ENCODE assay signal across 8 cellular contexts in genomic region chr2:178482437-178482836, GRCh38. TPM values are rescaled to one million over a fixed set of nuclear protein-coding genes. Genes with fewer than 3 reads are reported as not detected.
DNase-seq lines count a peak whose midpoint lies in the region; ATAC-seq and TF ChIP-seq lines count a peak whose summit lies in the region.

No MANE protein-coding gene starts in this region.

- H3K4me1 ChIP-seq in KMS-11 (ENCODE audit: low read depth, poor library complexity, severe bottlenecking) = peaks cover 32% of the 10 kb centered on the region
- H3K4me1 ChIP-seq in hepatocyte (ENCODE audit: insufficient read depth) = peaks cover 34% of the 10 kb centered on the region

- 83% methylated on average over 4 of the region's 4 CpGs for WGBS in hepatocyte (ENCODE audit: low lambda C conversion rate, missing lambda C conversion rate)

- H3K9me2 ChIP-seq in hepatocyte (replicated peaks; ENCODE audit: insufficient read depth) = no peaks in the 10 kb centered on the region

- H4K20me1 ChIP-seq in KMS-11 (ENCODE audit: insufficient read depth) (no peaks in the 10 kb centered on the region), hepatocyte (ENCODE audit: insufficient read depth, poor library complexity, severe bottlenecking) (peaks cover 32% of the 10 kb centered on the region)

- H3K9ac ChIP-seq in KMS-11 = no peak overlapping the region

- H3K27ac ChIP-seq in KMS-11 = no peak overlapping the region
- no peak overlapping the region for H3K27ac ChIP-seq in hepatocyte

- no peaks in the 10 kb centered on the region for H3K9me3 ChIP-seq in hepatocyte (ENCODE audit: low read depth)

- TF ChIP-seq CTCF in KMS-11 (conservative IDR thresholded peaks at IDR 0.05; ENCODE audit: low read depth, low read length) (no peak), hepatocyte (IDR thresholded peaks at IDR 0.05; ENCODE audit: poor library complexity) (no peak)

- H3K79me2 ChIP-seq in KMS-11 (ENCODE audit: insufficient read depth, low read depth) (peaks cover 22% of the 10 kb centered on the region; the same call in 1 of the 2 replicates), hepatocyte (peaks cover 70% of the 10 kb centered on the region)

- no peaks in the 10 kb centered on the region for H3K36me3 ChIP-seq in KMS-11 (ENCODE audit: insufficient read depth)
- no peaks in the 10 kb centered on the region for H3K36me3 ChIP-seq in hepatocyte (replicated peaks; ENCODE audit: insufficient read depth, low read depth)

- no peaks in the 10 kb centered on the region for H3K27me3 ChIP-seq in KMS-11 (ENCODE audit: insufficient read depth, low read depth)
- H3K27me3 ChIP-seq in hepatocyte = no peaks in the 10 kb centered on the region

- H3K4me3 ChIP-seq in KMS-11 (IDR thresholded peaks at IDR 0.05; ENCODE audit: insufficient read depth, low read depth, low read length) (no peak overlapping the region), hepatocyte (no peak overlapping the region)

- peak; percentile 33 for ATAC-seq in GM21390 (IDR thresholded peaks at IDR 0.05; ENCODE audit: unreplicated experiment)

- peak; percentile 15 for DNase-seq in ELR (ENCODE audit: low read depth)
- peak; percentile 29 for DNase-seq in hepatocyte (ENCODE audit: low spot score)
- DNase-seq in activated gamma-delta T cell (lab: John Stamatoyannopoulos, UW) = no peak
- DNase-seq in amniotic stem cell (lab: John Stamatoyannopoulos, UW) = no peak
- DNase-seq in activated CD8-positive, alpha-beta memory T cell treated with anti-CD3 and anti-CD28 coated beads, Interleukin-2, amount 50 U/mL, for 4 hours = no peak
- DNase-seq in GM19240 (ENCODE audit: insufficient read length, low spot score) = no peak

- H3K4me2 ChIP-seq in KMS-11 = peak overlapping the region; percentile 97; the same call in 1 of the 2 replicates
- peak overlapping the region; percentile 83 for H3K4me2 ChIP-seq in hepatocyte

- H2AFZ ChIP-seq in KMS-11 (ENCODE audit: low read depth) (no peak overlapping the region), hepatocyte (no peak overlapping the region)

RNA-seq across cellular contexts. Expression of gene PLEKHA3, which starts 2.2 kb away (rescaled TPM):
- total RNA-seq in hepatocyte = 8.3 and 9.1 TPM in 2 replicates
- 19.3 and 32.1 TPM in 2 replicates for polyA plus RNA-seq in hepatocyte

RNA-seq across cellular contexts. Expression of gene FKBP7, which starts 4.0 kb away (rescaled TPM):
- total RNA-seq in hepatocyte = 44.9 and 45.4 TPM in 2 replicates
- 93.9 and 113 TPM in 2 replicates for polyA plus RNA-seq in hepatocyte

RNA-seq across cellular contexts. Expression of gene PJVK, which starts 31.3 kb away (rescaled TPM):
- 3.8 and 3.9 TPM in 2 replicates for total RNA-seq in hepatocyte
- 3.2 and 4.6 TPM in 2 replicates for polyA plus RNA-seq in hepatocyte

RNA-seq across cellular contexts. Expression of gene PRKRA, which starts 31.5 kb away (rescaled TPM):
- total RNA-seq in hepatocyte = 51.7 and 53.0 TPM in 2 replicates
- polyA plus RNA-seq in hepatocyte = 33.4 and 39.8 TPM in 2 replicates

Comparison
In these comparisons a context has a peak if more than half of its experiments do, and no peak if none do; other contexts are left out.
1. DNase-seq: peak in ELR (single experiment) and hepatocyte (single experiment); none in activated gamma-delta T cell (single experiment), amniotic stem cell (single experiment), activated CD8-positive, alpha-beta memory T cell treated with anti-CD3 and anti-CD28 coated beads, Interleukin-2, amount 50 U/mL, for 4 hours (single experiment) and GM19240 (single experiment).